9 cellular contexts compared by ENCODE assay signal in genomic region chr9:128099932-128100491, GRCh38. TPM values are rescaled to one million over a fixed set of nuclear protein-coding genes. Genes with fewer than 3 reads are reported as not detected.
DNase-seq lines count a peak whose midpoint lies in the region; ATAC-seq and TF ChIP-seq lines count a peak whose summit lies in the region.
"Had no signal": no experiment of that assay in that cellular context is flagged by ENCODE, and none has a peak within 500 bp of the region (broad histone marks: within the 10 kb centered on the region; RNA-seq: fewer than 3 reads in every experiment).

No MANE protein-coding gene starts in this region.

- CTCF ChIA-PET in CD8-positive, alpha-beta T cell (lab: Charles Lee) = interaction anchor here (0.9 to 4.2 kb wide), 3 partner anchors 18 to 157 kb away, joined by 3 to 17 read pairs (median 8); no protein-coding TSS in a partner anchor
- CTCF ChIA-PET in activated CD8-positive, alpha-beta T cell treated with anti-CD3 and anti-CD28 coated beads for 36 hours (lab: Charles Lee) = interaction anchor here (0.7 to 10.5 kb wide), 7 partner anchors 11 to 66 kb away, joined by 3 to 94 read pairs (median 4); no protein-coding TSS in a partner anchor

- H3K36me3 Mint-ChIP-seq in CD8-positive, alpha-beta T cell = peaks cover 47% of the 10 kb centered on the region
- H3K36me3 Mint-ChIP-seq in activated CD8-positive, alpha-beta T cell treated with anti-CD3 and anti-CD28 coated beads for 36 hours (ENCODE audit: low read depth) = peaks cover 28% of the 10 kb centered on the region

- peaks cover 26% of the 10 kb centered on the region for H3K79me2 ChIP-seq in parathyroid adenoma

- no peak for DNase-seq in CD8-positive, alpha-beta T cell
- peak; percentile 53 for DNase-seq in activated CD8-positive, alpha-beta T cell treated with anti-CD3 and anti-CD28 coated beads for 36 hours
- no peak for DNase-seq in fibroblast of the aortic adventitia (ENCODE audit: low read depth)
- DNase-seq in NCI-H2196 treated with DMSO at 0.1 percent for 48 hours (lab: John Stamatoyannopoulos, UW; ENCODE audit: unreplicated experiment) = no peak
- no peak for DNase-seq in SHP77 (lab: John Stamatoyannopoulos, UW)
- DNase-seq in HT-29 (ENCODE audit: low spot score) = no peak
- DNase-seq: activated CD8-positive, alpha-beta memory T cell treated with anti-CD3 and anti-CD28 coated beads for 24 hours had no signal

- H3K4me3 Mint-ChIP-seq in CD8-positive, alpha-beta T cell = peak overlapping the region; percentile 32
- H3K4me3 Mint-ChIP-seq in activated CD8-positive, alpha-beta T cell treated with anti-CD3 and anti-CD28 coated beads for 36 hours = peak overlapping the region; percentile 66

- no peak overlapping the region for H2AFZ ChIP-seq in parathyroid adenoma

- H3K27me3 Mint-ChIP-seq in CD8-positive, alpha-beta T cell (ENCODE audit: low read depth) = no peaks in the 10 kb centered on the region
- H3K27me3 Mint-ChIP-seq in activated CD8-positive, alpha-beta T cell treated with anti-CD3 and anti-CD28 coated beads for 36 hours = no peaks in the 10 kb centered on the region

- no peaks in the 10 kb centered on the region for H3K27me3 ChIP-seq in CD8-positive, alpha-beta T cell (ENCODE audit: insufficient read depth, low read length)
- H3K27me3 ChIP-seq in parathyroid adenoma (ENCODE audit: control insufficient read depth, insufficient read depth, low read length) = no peaks in the 10 kb centered on the region

- ATAC-seq in CD8-positive, alpha-beta T cell = no peak
- peak; percentile 17 for ATAC-seq in activated CD8-positive, alpha-beta T cell treated with anti-CD3 and anti-CD28 coated beads for 36 hours
- ATAC-seq in HG03457 (IDR thresholded peaks at IDR 0.05; ENCODE audit: unreplicated experiment) = no peak

- no peaks in the 10 kb centered on the region for H3K9me3 Mint-ChIP-seq in CD8-positive, alpha-beta T cell
- no peaks in the 10 kb centered on the region for H3K9me3 Mint-ChIP-seq in activated CD8-positive, alpha-beta T cell treated with anti-CD3 and anti-CD28 coated beads for 36 hours

- POLR2A ChIA-PET in CD8-positive, alpha-beta T cell (lab: Charles Lee) = interaction anchor here (1.6 to 1.9 kb wide), 2 partner anchors 9 to 27 kb away, joined by 4 read pairs; no protein-coding TSS in a partner anchor
- POLR2A ChIA-PET in activated CD8-positive, alpha-beta T cell treated with anti-CD3 and anti-CD28 coated beads for 36 hours (lab: Charles Lee) = interaction anchor here (0.7 to 1.7 kb wide), 7 partner anchors 12 to 452 kb away, joined by 3 to 6 read pairs (median 3); partner anchors contain the start of gene SPTAN1

- no peak overlapping the region for H3K27ac ChIP-seq in CD8-positive, alpha-beta T cell (ENCODE audit: low read depth, low read length)
- H3K27ac ChIP-seq in parathyroid adenoma = peak overlapping the region; percentile 88

- H3K4me1 Mint-ChIP-seq in CD8-positive, alpha-beta T cell (ENCODE audit: low read depth) = peaks cover 74% of the 10 kb centered on the region
- H3K4me1 Mint-ChIP-seq in activated CD8-positive, alpha-beta T cell treated with anti-CD3 and anti-CD28 coated beads for 36 hours (ENCODE audit: low read depth) = peaks cover 75% of the 10 kb centered on the region

- intact Hi-C loops in CD8-positive, alpha-beta T cell (cut with DNase I, micrococcal nuclease) = no loop called here
- intact Hi-C loops in activated CD8-positive, alpha-beta T cell treated with anti-CD3 and anti-CD28 coated beads for 36 hours (cut with micrococcal nuclease) = no loop called here

- H3K4me1 ChIP-seq in CD8-positive, alpha-beta T cell (ENCODE audit: insufficient read depth, low read length) = peaks cover 66% of the 10 kb centered on the region
- peaks cover 35% of the 10 kb centered on the region for H3K4me1 ChIP-seq in parathyroid adenoma

- peak overlapping the region; percentile 83 for H3K27ac Mint-ChIP-seq in CD8-positive, alpha-beta T cell
- no peak overlapping the region for H3K27ac Mint-ChIP-seq in activated CD8-positive, alpha-beta T cell treated with anti-CD3 and anti-CD28 coated beads for 36 hours

- H3K9ac ChIP-seq in parathyroid adenoma = no peak overlapping the region

- H3K4me3 ChIP-seq in CD8-positive, alpha-beta T cell (ENCODE audit: low read depth, low read length) = no peak overlapping the region
- H3K4me3 ChIP-seq in fibroblast of the aortic adventitia (ENCODE audit: low read depth, low read length) (peak overlapping the region; percentile 75), parathyroid adenoma (ENCODE audit: low read depth, low read length) (no peak overlapping the region)

- no peak for TF ChIP-seq CTCF in CD8-positive, alpha-beta T cell (IDR thresholded peaks at IDR 0.05)
- TF ChIP-seq CTCF in activated CD8-positive, alpha-beta T cell treated with anti-CD3 and anti-CD28 coated beads for 36 hours (IDR thresholded peaks at IDR 0.05) = no peak
- TF ChIP-seq CTCF in fibroblast of the aortic adventitia (IDR thresholded peaks at IDR 0.05; ENCODE audit: insufficient read depth, low read length) (no peak), parathyroid adenoma (IDR thresholded peaks at IDR 0.05) (no peak)

- H3K9me3 ChIP-seq in CD8-positive, alpha-beta T cell (ENCODE audit: low read length) = no peaks in the 10 kb centered on the region
- H3K9me3 ChIP-seq in parathyroid adenoma (ENCODE audit: control insufficient read depth, low read length) = no peaks in the 10 kb centered on the region

- H3K36me3 ChIP-seq in CD8-positive, alpha-beta T cell (ENCODE audit: insufficient read depth, low read length) = peaks cover 28% of the 10 kb centered on the region
- no peaks in the 10 kb centered on the region for H3K36me3 ChIP-seq in parathyroid adenoma (ENCODE audit: control insufficient read depth, insufficient read depth, low read length)

- H3K4me2 ChIP-seq in parathyroid adenoma (ENCODE audit: low read length) = no peak overlapping the region

RNA-seq across cellular contexts. Expression of gene PTGES2, which starts 27.5 kb away (rescaled TPM):
- 10 to 100 TPM; 38.8 to 44.6 TPM for total RNA-seq in CD8-positive, alpha-beta T cell
- 10 to 100 TPM; 40.8 to 49.5 TPM for total RNA-seq in activated CD8-positive, alpha-beta T cell treated with anti-CD3 and anti-CD28 coated beads for 36 hours
- 33.9 and 40.8 TPM in 2 replicates for total RNA-seq in fibroblast of the aortic adventitia (ENCODE audit: low replicate concordance)
- total RNA-seq in HT-29 (2014; rRNA removed; shearing (Covaris generic)) = 365 and 392 TPM in 2 replicates

RNA-seq across cellular contexts. Expression of gene SLC25A25, which starts 32.0 kb away (rescaled TPM):
- total RNA-seq in CD8-positive, alpha-beta T cell = 10 to 100 TPM; 12.1 to 12.2 TPM
- 10 to 100 TPM; 12.9 to 14.6 TPM for total RNA-seq in activated CD8-positive, alpha-beta T cell treated with anti-CD3 and anti-CD28 coated beads for 36 hours
- 15.2 and 20.2 TPM in 2 replicates for total RNA-seq in fibroblast of the aortic adventitia (ENCODE audit: low replicate concordance)
- total RNA-seq in HT-29 (2014; rRNA removed; shearing (Covaris generic)) = 88.1 and 94.8 TPM in 2 replicates

RNA-seq across cellular contexts. Expression of gene NAIF1, which starts 32.9 kb away (rescaled TPM):
- 10 to 100 TPM; 14.4 to 15.0 TPM for total RNA-seq in CD8-positive, alpha-beta T cell
- 10 to 100 TPM in 1 of 2 experiments, 1 to 10 TPM in 1; 8.4 to 11.8 TPM for total RNA-seq in activated CD8-positive, alpha-beta T cell treated with anti-CD3 and anti-CD28 coated beads for 36 hours
- total RNA-seq in fibroblast of the aortic adventitia (ENCODE audit: low replicate concordance) = 6.0 and 7.5 TPM in 2 replicates
- 17.3 and 17.9 TPM in 2 replicates for total RNA-seq in HT-29 (2014; rRNA removed; shearing (Covaris generic))

RNA-seq across cellular contexts. Expression of gene LCN2, which starts 49.2 kb away (rescaled TPM):
- total RNA-seq in CD8-positive, alpha-beta T cell = not detected
- total RNA-seq in activated CD8-positive, alpha-beta T cell treated with anti-CD3 and anti-CD28 coated beads for 36 hours = not detected
- not detected in 2 replicates for total RNA-seq in fibroblast of the aortic adventitia (ENCODE audit: low replicate concordance)
- 221 and 241 TPM in 2 replicates for total RNA-seq in HT-29 (2014; rRNA removed; shearing (Covaris generic))
